13 cellular contexts compared by ENCODE assay signal in the genomic region with DNA sequence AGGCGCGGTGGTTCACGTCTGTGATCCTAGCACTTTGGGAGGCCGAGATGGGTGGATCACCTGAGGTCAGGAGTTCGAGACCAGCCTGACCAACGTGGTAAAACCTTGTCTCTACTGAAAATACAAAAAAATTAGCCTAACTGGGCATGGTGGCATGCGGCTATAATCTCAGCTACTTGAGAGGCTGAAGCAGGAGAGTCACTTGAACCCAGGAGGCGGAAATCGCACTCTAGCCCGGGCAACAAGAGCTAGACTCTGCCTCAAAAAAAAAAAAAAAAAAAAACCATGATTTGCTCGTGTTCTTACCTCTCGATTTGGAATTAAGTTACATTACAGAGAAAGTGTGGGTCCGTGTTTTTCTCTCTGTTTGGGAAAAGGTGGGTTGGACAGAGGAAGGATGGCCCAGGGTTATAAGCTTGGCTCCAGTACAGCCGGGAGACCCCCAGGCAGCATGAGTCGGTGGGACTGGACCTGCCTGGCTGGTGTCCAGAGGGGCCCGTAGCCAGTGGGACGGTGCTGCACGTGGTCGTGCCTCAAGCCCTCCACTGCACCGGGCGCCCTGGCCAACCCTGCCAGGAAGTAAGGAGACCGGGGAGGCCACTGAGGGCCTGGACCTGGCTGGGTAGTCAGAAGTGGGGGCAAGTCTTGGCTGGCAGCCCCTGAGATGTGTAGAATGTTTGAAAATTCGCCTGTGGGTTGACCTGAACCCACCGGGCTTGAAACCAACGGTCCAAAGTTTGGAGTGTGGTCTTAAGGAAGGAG. TPM values are rescaled to one million over a fixed set of nuclear protein-coding genes. Genes with fewer than 3 reads are reported as not detected.
A peak's percentile ranks its signal among the peaks of the same experiment; 100 is the strongest.
DNase-seq lines count a peak whose midpoint lies in the region; ATAC-seq and TF ChIP-seq lines count a peak whose summit lies in the region.
"Had no signal": no experiment of that assay in that cellular context is flagged by ENCODE, and none has a peak within 500 bp of the region (broad histone marks: within the 10 kb centered on the region; RNA-seq: fewer than 3 reads in every experiment).

No MANE protein-coding gene starts in this region.

- no peak overlapping the region for H3K56ac ChIP-seq in mesendoderm (ENCODE audit: low read length)

- no peak overlapping the region for H3K4me2 ChIP-seq in mesendoderm (ENCODE audit: low read length)

- H3K4me3 ChIP-seq in mesendoderm (ENCODE audit: low read length) (no peak overlapping the region), left ventricle myocardium inferior (no peak overlapping the region)
- H3K4me3 ChIP-seq: gastroesophageal sphincter, spleen had no signal

- H3K27ac Mint-ChIP-seq in activated T-cell treated with anti-CD3 and anti-CD28 coated beads, Interleukin-2, amount 50 U/mL, for 24 hours = peak overlapping the region; percentile 100
- H3K27ac Mint-ChIP-seq in HFFc6 = peak overlapping the region; percentile 18; the same call in 1 of the 2 replicates
- H3K27ac Mint-ChIP-seq in activated naive CD8-positive, alpha-beta T cell = peak overlapping the region; percentile 46
- no peak overlapping the region for H3K27ac Mint-ChIP-seq in neural crest cell (ENCODE audit: unreplicated experiment)

- H3K27ac ChIP-seq in mesendoderm (ENCODE audit: low read depth, low read length) (no peak overlapping the region), left ventricle myocardium inferior (replicated peaks) (no peak overlapping the region)
- H3K27ac ChIP-seq: gastroesophageal sphincter, parathyroid adenoma, spleen, WERI-Rb-1 had no signal

- no peak overlapping the region for H2AK5ac ChIP-seq in mesendoderm (ENCODE audit: low read length)

- H3K36me3 ChIP-seq in mesendoderm (ENCODE audit: control insufficient read depth, insufficient read depth, low read length) (peaks cover 20% of the 10 kb centered on the region), left ventricle myocardium inferior (peaks cover 37% of the 10 kb centered on the region)

- peaks cover 7% of the 10 kb centered on the region for H3K27me3 Mint-ChIP-seq in activated T-cell treated with anti-CD3 and anti-CD28 coated beads, Interleukin-2, amount 50 U/mL, for 24 hours
- H3K27me3 Mint-ChIP-seq in HFFc6 (ENCODE audit: insufficient read depth) (peaks cover 24% of the 10 kb centered on the region), neural crest cell (ENCODE audit: low read depth) (peaks cover 24% of the 10 kb centered on the region)
- no peaks in the 10 kb centered on the region for H3K27me3 Mint-ChIP-seq in activated naive CD8-positive, alpha-beta T cell

- peaks cover 13% of the 10 kb centered on the region for H3K79me1 ChIP-seq in mesendoderm (ENCODE audit: low read length)

- H3K79me2 ChIP-seq in mesendoderm (ENCODE audit: control insufficient read depth, insufficient read depth, low read length) = peaks cover 29% of the 10 kb centered on the region

- no peak overlapping the region for H3K23ac ChIP-seq in mesendoderm (ENCODE audit: low read length)

- H3K4me1 ChIP-seq in mesendoderm (ENCODE audit: control insufficient read depth, low read depth, low read length) (no peaks in the 10 kb centered on the region), left ventricle myocardium inferior (peaks cover 59% of the 10 kb centered on the region)

- H3K9me3 Mint-ChIP-seq in activated T-cell treated with anti-CD3 and anti-CD28 coated beads, Interleukin-2, amount 50 U/mL, for 24 hours = no peaks in the 10 kb centered on the region
- no peaks in the 10 kb centered on the region for H3K9me3 Mint-ChIP-seq in HFFc6
- no peaks in the 10 kb centered on the region for H3K9me3 Mint-ChIP-seq in activated naive CD8-positive, alpha-beta T cell (ENCODE audit: low read depth)
- no peaks in the 10 kb centered on the region for H3K9me3 Mint-ChIP-seq in neural crest cell

- intact Hi-C loops in left ventricle myocardium inferior (cut with micrococcal nuclease) = no loop called here

- H4K5ac ChIP-seq in mesendoderm (ENCODE audit: low read length) = no peak overlapping the region

- no peak overlapping the region for H2BK120ac ChIP-seq in mesendoderm (ENCODE audit: low read depth, low read length)

- H2BK5ac ChIP-seq in mesendoderm (ENCODE audit: low read length) = no peak overlapping the region

- peak overlapping the region; percentile 98 for H3K4me3 Mint-ChIP-seq in activated T-cell treated with anti-CD3 and anti-CD28 coated beads, Interleukin-2, amount 50 U/mL, for 24 hours
- H3K4me3 Mint-ChIP-seq in HFFc6 (peak overlapping the region; percentile 30; the same call in 1 of the 2 replicates), neural crest cell (peak overlapping the region; percentile 86)
- peak overlapping the region; percentile 95 for H3K4me3 Mint-ChIP-seq in activated naive CD8-positive, alpha-beta T cell

- no peak overlapping the region for H3K4ac ChIP-seq in mesendoderm (ENCODE audit: low read depth, low read length)

- no peaks in the 10 kb centered on the region for H3K9me3 ChIP-seq in left ventricle myocardium inferior (replicated peaks)
- H3K9me3 ChIP-seq: gastroesophageal sphincter, SK-N-SH, spleen had no signal

- no peak for TF ChIP-seq CTCF in HFFc6 (IDR thresholded peaks at IDR 0.05)
- TF ChIP-seq CTCF in neural crest cell (conservative IDR thresholded peaks at IDR 0.05) = no peak
- no peak for TF ChIP-seq CTCF in left ventricle myocardium inferior (IDR thresholded peaks at IDR 0.05; ENCODE audit: borderline replicate concordance)

- H3K27me3 ChIP-seq in mesendoderm (ENCODE audit: insufficient read depth, low read length, poor library complexity) (peaks cover 4% of the 10 kb centered on the region), left ventricle myocardium inferior (ENCODE audit: low read depth) (peaks cover 17% of the 10 kb centered on the region)

- no peak overlapping the region for H2BK15ac ChIP-seq in mesendoderm (replicated peaks; ENCODE audit: low read depth)

- no peak for ATAC-seq in HG02623 (IDR thresholded peaks at IDR 0.05; ENCODE audit: unreplicated experiment)
- ATAC-seq: gastroesophageal sphincter had no signal

- no peak overlapping the region for H3K18ac ChIP-seq in mesendoderm (ENCODE audit: low read length)

- H3K36me3 Mint-ChIP-seq in activated T-cell treated with anti-CD3 and anti-CD28 coated beads, Interleukin-2, amount 50 U/mL, for 24 hours (ENCODE audit: low read depth) = peaks cover 52% of the 10 kb centered on the region
- peaks cover 30% of the 10 kb centered on the region for H3K36me3 Mint-ChIP-seq in HFFc6 (ENCODE audit: low read depth)
- no peaks in the 10 kb centered on the region for H3K36me3 Mint-ChIP-seq in activated naive CD8-positive, alpha-beta T cell
- peaks cover 26% of the 10 kb centered on the region for H3K36me3 Mint-ChIP-seq in neural crest cell (ENCODE audit: low read depth)

- no peak overlapping the region for H4K8ac ChIP-seq in mesendoderm (ENCODE audit: low read depth, low read length)

- H3K4me1 Mint-ChIP-seq in activated T-cell treated with anti-CD3 and anti-CD28 coated beads, Interleukin-2, amount 50 U/mL, for 24 hours (ENCODE audit: low read depth) = peaks cover 52% of the 10 kb centered on the region
- H3K4me1 Mint-ChIP-seq in HFFc6 (ENCODE audit: low read depth) (peaks cover 23% of the 10 kb centered on the region), neural crest cell (peaks cover 18% of the 10 kb centered on the region)
- peaks cover 30% of the 10 kb centered on the region for H3K4me1 Mint-ChIP-seq in activated naive CD8-positive, alpha-beta T cell (ENCODE audit: low read depth)

- no peak overlapping the region for H3K9ac ChIP-seq in mesendoderm (ENCODE audit: low read length)
- H3K9ac ChIP-seq: parathyroid adenoma, SK-N-SH had no signal

- DNase-seq in activated T-cell treated with anti-CD3 and anti-CD28 coated beads, Interleukin-2, amount 50 U/mL, for 24 hours = no peak
- no peak for DNase-seq in activated T-cell treated with anti-CD3 and anti-CD28 coated beads, Interleukin-2, amount 50 U/mL, for 48 hours
- DNase-seq in HFFc6 (no peak), neural crest cell (ENCODE audit: low read depth, low spot score) (no peak), mesendoderm (no peak), left ventricle myocardium inferior (no peak)
- DNase-seq: SK-N-SH, spleen, WERI-Rb-1 had no signal

- WGBS in mesendoderm (ENCODE audit: extremely low coverage, insufficient coverage, low lambda C conversion rate) = no CpG with 5 or more reads among the region's 25 CpGs

RNA-seq across cellular contexts. Expression of a gene that starts 3.7 kb away (rescaled TPM):
- 1,000 to 10,000 TPM; 1,047 to 1,358 (median 1,277) TPM for total RNA-seq in HFFc6 (2021; fragmentation: NEBNext Ultra II Directional; extraction: Animal tissue kit (Norgen Biotek cat#: 25700))
- total RNA-seq in neural crest cell = 1,578 and 1,580 TPM in 2 replicates
- polyA plus RNA-seq in mesendoderm (2013, experiment 1 of 2) = 2,706 TPM
- polyA plus RNA-seq in mesendoderm (2013, experiment 2 of 2) = 2,673 TPM
- 588 TPM for total RNA-seq in left ventricle myocardium inferior

RNA-seq across cellular contexts. Expression of a gene that starts 8.1 kb away (rescaled TPM):
- under 1 TPM; 0.18 to 0.47 (median 0.32) TPM for total RNA-seq in HFFc6 (2021; fragmentation: NEBNext Ultra II Directional; extraction: Animal tissue kit (Norgen Biotek cat#: 25700))
- total RNA-seq in neural crest cell (39.2 and 43.0 TPM in 2 replicates), left ventricle myocardium inferior (0.22 TPM)
- polyA plus RNA-seq in mesendoderm (2013, experiment 1 of 2) = 0.03 TPM
- polyA plus RNA-seq in mesendoderm (2013, experiment 2 of 2) = 0.06 TPM

RNA-seq across cellular contexts. Expression of a gene that starts 34.5 kb away (rescaled TPM):
- 100 to 1,000 TPM in 4 of 6 experiments, 10 to 100 TPM in 2; 87.2 to 109 (median 103) TPM for total RNA-seq in HFFc6 (2021; fragmentation: NEBNext Ultra II Directional; extraction: Animal tissue kit (Norgen Biotek cat#: 25700))
- total RNA-seq in neural crest cell = 146 and 157 TPM in 2 replicates
- 243 TPM for polyA plus RNA-seq in mesendoderm (2013, experiment 1 of 2)
- 246 TPM for polyA plus RNA-seq in mesendoderm (2013, experiment 2 of 2)
- total RNA-seq in left ventricle myocardium inferior = 81.8 TPM

RNA-seq across cellular contexts. Expression of a gene that starts 37.2 kb away (rescaled TPM):
- 10 to 100 TPM; 26.7 to 34.8 (median 29.6) TPM for total RNA-seq in HFFc6 (2021; fragmentation: NEBNext Ultra II Directional; extraction: Animal tissue kit (Norgen Biotek cat#: 25700))
- total RNA-seq in neural crest cell = 34.5 and 41.5 TPM in 2 replicates
- polyA plus RNA-seq in mesendoderm (2013, experiment 1 of 2) = 21.6 TPM
- 22.2 TPM for polyA plus RNA-seq in mesendoderm (2013, experiment 2 of 2)
- 16.1 TPM for total RNA-seq in left ventricle myocardium inferior

RNA-seq across cellular contexts. Expression of a gene that starts 40.5 kb away (rescaled TPM):
- total RNA-seq in HFFc6 (2021; fragmentation: NEBNext Ultra II Directional; extraction: Animal tissue kit (Norgen Biotek cat#: 25700)) = 10 to 100 TPM; 55.2 to 71.3 (median 67.7) TPM
- 42.6 and 45.6 TPM in 2 replicates for total RNA-seq in neural crest cell
- 5.3 TPM for polyA plus RNA-seq in mesendoderm (2013, experiment 1 of 2)
- polyA plus RNA-seq in mesendoderm (2013, experiment 2 of 2) = 6.2 TPM
- 77.0 TPM for total RNA-seq in left ventricle myocardium inferior

Comparison
In these comparisons a context has a peak if more than half of its experiments do, and no peak if none do; other contexts are left out.
1. H3K4me3 Mint-ChIP-seq: peak in every context shown above with its lines; median percentile 98 in activated T-cell treated with anti-CD3 and anti-CD28 coated beads, Interleukin-2, amount 50 U/mL, for 24 hours; 95 in activated naive CD8-positive, alpha-beta T cell; 86 in neural crest cell; 30 in HFFc6.
2. RNA of a gene that starts 8.1 kb away (total RNA-seq): 39.2 to 43.0 TPM in neural crest cell; 0.18 to 0.47 TPM in HFFc6 and 0.22 TPM in left ventricle myocardium inferior (single experiment); every median in the first group is over 10 times any median in the second.